ENCODE assay signal across 1 cellular context in genomic region chr11:93922830-93923229, GRCh38.
A peak's percentile ranks its signal among the peaks of the same experiment; 100 is the strongest.
TF ChIP-seq lines count a peak whose summit lies in the region.

No MANE protein-coding gene starts in this region.

TF ChIP-seq in HepG2, 621 proteins besides CTCF, POLR2A, EP300 and RAD21 (continued from another document and continues in another):
- TF ChIP-seq SAFB2 (CRISPR knock-in tag; IDR thresholded peaks at IDR 0.05; ENCODE audit: borderline replicate concordance, low read depth) (no peak), SP5 (CRISPR knock-in tag; IDR thresholded peaks at IDR 0.05; ENCODE audit: borderline replicate concordance, low read depth) (0 out of 2 replicates have a peak, but pooled peaks have one; percentile 36), ZNF496 (CRISPR knock-in tag; IDR thresholded peaks at IDR 0.05; ENCODE audit: insufficient replicate concordance) (no peak), HNRNPK (IDR thresholded peaks at IDR 0.05; ENCODE audit: low read depth, low read length, poor library complexity, severe bottlenecking) (no peak), RORA (CRISPR knock-in tag; IDR thresholded peaks at IDR 0.05) (no peak), RCOR2 (CRISPR knock-in tag; IDR thresholded peaks at IDR 0.05) (peak; percentile 40; the same call in 1 of the 2 replicates), GABPA (IDR thresholded peaks at IDR 0.05; ENCODE audit: low read depth, low read length) (no peak), GABPA (CRISPR knock-in tag; IDR thresholded peaks at IDR 0.05; ENCODE audit: low read depth) (peak; percentile 57), ZNF567 (CRISPR knock-in tag; IDR thresholded peaks at IDR 0.05; ENCODE audit: borderline replicate concordance) (no peak), MED8 (CRISPR knock-in tag; IDR thresholded peaks at IDR 0.05; ENCODE audit: insufficient replicate concordance) (no peak), ATF4 (CRISPR knock-in tag; IDR thresholded peaks at IDR 0.05) (no peak), ZMYM2 (CRISPR knock-in tag; IDR thresholded peaks at IDR 0.05) (no peak), SOX13 (IDR thresholded peaks at IDR 0.05) (0 out of 2 replicates have a peak, but pooled peaks have one; percentile 29), SOX13 (CRISPR knock-in tag; conservative IDR thresholded peaks at IDR 0.05 in 1 of 2, IDR thresholded peaks at IDR 0.05 in 1 of 2) (peak in 1 of 2 experiments; percentile 66; a peak in 2 of 4 replicates), MED1 (CRISPR knock-in tag; IDR thresholded peaks at IDR 0.05) (peak; percentile 69), NFKB2 (CRISPR knock-in tag; IDR thresholded peaks at IDR 0.05; ENCODE audit: borderline replicate concordance) (no peak), REXO4 (CRISPR knock-in tag; IDR thresholded peaks at IDR 0.05; ENCODE audit: borderline replicate concordance) (no peak), ZNF572 (CRISPR knock-in tag; IDR thresholded peaks at IDR 0.05) (no peak), KDM2A (CRISPR knock-in tag; IDR thresholded peaks at IDR 0.05; ENCODE audit: borderline replicate concordance, low read depth) (no peak), MLLT10 (CRISPR knock-in tag; IDR thresholded peaks at IDR 0.05) (no peak), ZNF451 (CRISPR knock-in tag; IDR thresholded peaks at IDR 0.05) (no peak), HHEX (CRISPR knock-in tag; IDR thresholded peaks at IDR 0.05) (no peak), ZNF382 (CRISPR knock-in tag; IDR thresholded peaks at IDR 0.05; ENCODE audit: borderline replicate concordance) (no peak), KMT2A (CRISPR knock-in tag; IDR thresholded peaks at IDR 0.05) (no peak), XRCC5 (optimal IDR thresholded peaks at IDR 0.05; ENCODE audit: low read length) (no peak), STAT6 (CRISPR knock-in tag; IDR thresholded peaks at IDR 0.05; ENCODE audit: borderline replicate concordance) (no peak), IRF2 (CRISPR knock-in tag; IDR thresholded peaks at IDR 0.05) (no peak), ZIK1 (CRISPR knock-in tag; IDR thresholded peaks at IDR 0.05; ENCODE audit: borderline replicate concordance, low read depth) (no peak), MAFG (CRISPR knock-in tag; IDR thresholded peaks at IDR 0.05) (no peak), ZNF644 (CRISPR knock-in tag; IDR thresholded peaks at IDR 0.05; ENCODE audit: low read depth) (peak; percentile 84), ZNF230 (CRISPR knock-in tag; IDR thresholded peaks at IDR 0.05) (no peak), TFDP1 (CRISPR knock-in tag; IDR thresholded peaks at IDR 0.05; ENCODE audit: borderline replicate concordance) (peak; percentile 67; the same call in 1 of the 2 replicates), ZMAT3 (CRISPR knock-in tag; conservative IDR thresholded peaks at IDR 0.05) (0 out of 2 replicates have a peak, but pooled peaks have one; percentile 28), ARNT (IDR thresholded peaks at IDR 0.05) (no peak), DNMT3B (CRISPR knock-in tag; conservative IDR thresholded peaks at IDR 0.05) (no peak), NFRKB (IDR thresholded peaks at IDR 0.05) (no peak), ZNF333 (CRISPR knock-in tag; IDR thresholded peaks at IDR 0.05; ENCODE audit: borderline replicate concordance) (no peak), DR1 (CRISPR knock-in tag; IDR thresholded peaks at IDR 0.05) (no peak), KLF13 (CRISPR knock-in tag; IDR thresholded peaks at IDR 0.05) (no peak)
- TF ChIP-seq, protein P1, sequence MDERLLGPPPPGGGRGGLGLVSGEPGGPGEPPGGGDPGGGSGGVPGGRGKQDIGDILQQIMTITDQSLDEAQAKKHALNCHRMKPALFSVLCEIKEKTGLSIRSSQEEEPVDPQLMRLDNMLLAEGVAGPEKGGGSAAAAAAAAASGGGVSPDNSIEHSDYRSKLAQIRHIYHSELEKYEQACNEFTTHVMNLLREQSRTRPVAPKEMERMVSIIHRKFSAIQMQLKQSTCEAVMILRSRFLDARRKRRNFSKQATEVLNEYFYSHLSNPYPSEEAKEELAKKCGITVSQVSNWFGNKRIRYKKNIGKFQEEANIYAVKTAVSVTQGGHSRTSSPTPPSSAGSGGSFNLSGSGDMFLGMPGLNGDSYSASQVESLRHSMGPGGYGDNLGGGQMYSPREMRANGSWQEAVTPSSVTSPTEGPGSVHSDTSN (CRISPR knock-in tag; IDR thresholded peaks at IDR 0.05), result no peak
- TF ChIP-seq, protein P2, sequence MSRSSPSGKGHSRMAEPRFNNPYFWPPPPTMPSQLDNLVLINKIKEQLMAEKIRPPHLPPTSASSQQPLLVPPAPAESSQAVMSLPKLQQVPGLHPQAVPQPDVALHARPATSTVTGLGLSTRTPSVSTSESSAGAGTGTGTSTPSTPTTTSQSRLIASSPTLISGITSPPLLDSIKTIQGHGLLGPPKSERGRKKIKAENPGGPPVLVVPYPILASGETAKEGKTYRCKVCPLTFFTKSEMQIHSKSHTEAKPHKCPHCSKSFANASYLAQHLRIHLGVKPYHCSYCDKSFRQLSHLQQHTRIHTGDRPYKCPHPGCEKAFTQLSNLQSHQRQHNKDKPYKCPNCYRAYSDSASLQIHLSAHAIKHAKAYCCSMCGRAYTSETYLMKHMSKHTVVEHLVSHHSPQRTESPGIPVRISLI (CRISPR knock-in tag; IDR thresholded peaks at IDR 0.05; ENCODE audit: borderline replicate concordance), result no peak
- TF ChIP-seq, protein P3, sequence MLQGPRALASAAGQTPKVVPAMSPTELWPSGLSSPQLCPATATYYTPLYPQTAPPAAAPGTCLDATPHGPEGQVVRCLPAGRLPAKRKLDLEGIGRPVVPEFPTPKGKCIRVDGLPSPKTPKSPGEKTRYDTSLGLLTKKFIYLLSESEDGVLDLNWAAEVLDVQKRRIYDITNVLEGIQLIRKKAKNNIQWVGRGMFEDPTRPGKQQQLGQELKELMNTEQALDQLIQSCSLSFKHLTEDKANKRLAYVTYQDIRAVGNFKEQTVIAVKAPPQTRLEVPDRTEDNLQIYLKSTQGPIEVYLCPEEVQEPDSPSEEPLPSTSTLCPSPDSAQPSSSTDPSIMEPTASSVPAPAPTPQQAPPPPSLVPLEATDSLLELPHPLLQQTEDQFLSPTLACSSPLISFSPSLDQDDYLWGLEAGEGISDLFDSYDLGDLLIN (CRISPR knock-in tag; IDR thresholded peaks at IDR 0.05; ENCODE audit: borderline replicate concordance), result no peak
- TF ChIP-seq, protein P4, sequence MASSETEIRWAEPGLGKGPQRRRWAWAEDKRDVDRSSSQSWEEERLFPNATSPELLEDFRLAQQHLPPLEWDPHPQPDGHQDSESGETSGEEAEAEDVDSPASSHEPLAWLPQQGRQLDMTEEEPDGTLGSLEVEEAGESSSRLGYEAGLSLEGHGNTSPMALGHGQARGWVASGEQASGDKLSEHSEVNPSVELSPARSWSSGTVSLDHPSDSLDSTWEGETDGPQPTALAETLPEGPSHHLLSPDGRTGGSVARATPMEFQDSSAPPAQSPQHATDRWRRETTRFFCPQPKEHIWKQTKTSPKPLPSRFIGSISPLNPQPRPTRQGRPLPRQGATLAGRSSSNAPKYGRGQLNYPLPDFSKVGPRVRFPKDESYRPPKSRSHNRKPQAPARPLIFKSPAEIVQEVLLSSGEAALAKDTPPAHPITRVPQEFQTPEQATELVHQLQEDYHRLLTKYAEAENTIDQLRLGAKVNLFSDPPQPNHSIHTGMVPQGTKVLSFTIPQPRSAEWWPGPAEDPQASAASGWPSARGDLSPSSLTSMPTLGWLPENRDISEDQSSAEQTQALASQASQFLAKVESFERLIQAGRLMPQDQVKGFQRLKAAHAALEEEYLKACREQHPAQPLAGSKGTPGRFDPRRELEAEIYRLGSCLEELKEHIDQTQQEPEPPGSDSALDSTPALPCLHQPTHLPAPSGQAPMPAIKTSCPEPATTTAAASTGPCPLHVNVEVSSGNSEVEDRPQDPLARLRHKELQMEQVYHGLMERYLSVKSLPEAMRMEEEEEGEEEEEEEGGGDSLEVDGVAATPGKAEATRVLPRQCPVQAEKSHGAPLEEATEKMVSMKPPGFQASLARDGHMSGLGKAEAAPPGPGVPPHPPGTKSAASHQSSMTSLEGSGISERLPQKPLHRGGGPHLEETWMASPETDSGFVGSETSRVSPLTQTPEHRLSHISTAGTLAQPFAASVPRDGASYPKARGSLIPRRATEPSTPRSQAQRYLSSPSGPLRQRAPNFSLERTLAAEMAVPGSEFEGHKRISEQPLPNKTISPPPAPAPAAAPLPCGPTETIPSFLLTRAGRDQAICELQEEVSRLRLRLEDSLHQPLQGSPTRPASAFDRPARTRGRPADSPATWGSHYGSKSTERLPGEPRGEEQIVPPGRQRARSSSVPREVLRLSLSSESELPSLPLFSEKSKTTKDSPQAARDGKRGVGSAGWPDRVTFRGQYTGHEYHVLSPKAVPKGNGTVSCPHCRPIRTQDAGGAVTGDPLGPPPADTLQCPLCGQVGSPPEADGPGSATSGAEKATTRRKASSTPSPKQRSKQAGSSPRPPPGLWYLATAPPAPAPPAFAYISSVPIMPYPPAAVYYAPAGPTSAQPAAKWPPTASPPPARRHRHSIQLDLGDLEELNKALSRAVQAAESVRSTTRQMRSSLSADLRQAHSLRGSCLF (CRISPR knock-in tag; IDR thresholded peaks at IDR 0.05; ENCODE audit: borderline replicate concordance), result no peak
- TF ChIP-seq, protein P5, sequence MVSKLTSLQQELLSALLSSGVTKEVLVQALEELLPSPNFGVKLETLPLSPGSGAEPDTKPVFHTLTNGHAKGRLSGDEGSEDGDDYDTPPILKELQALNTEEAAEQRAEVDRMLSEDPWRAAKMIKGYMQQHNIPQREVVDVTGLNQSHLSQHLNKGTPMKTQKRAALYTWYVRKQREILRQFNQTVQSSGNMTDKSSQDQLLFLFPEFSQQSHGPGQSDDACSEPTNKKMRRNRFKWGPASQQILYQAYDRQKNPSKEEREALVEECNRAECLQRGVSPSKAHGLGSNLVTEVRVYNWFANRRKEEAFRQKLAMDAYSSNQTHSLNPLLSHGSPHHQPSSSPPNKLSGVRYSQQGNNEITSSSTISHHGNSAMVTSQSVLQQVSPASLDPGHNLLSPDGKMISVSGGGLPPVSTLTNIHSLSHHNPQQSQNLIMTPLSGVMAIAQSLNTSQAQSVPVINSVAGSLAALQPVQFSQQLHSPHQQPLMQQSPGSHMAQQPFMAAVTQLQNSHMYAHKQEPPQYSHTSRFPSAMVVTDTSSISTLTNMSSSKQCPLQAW (CRISPR knock-in tag; IDR thresholded peaks at IDR 0.05), result peak; percentile 50; the same call in 1 of the 2 replicates
- TF ChIP-seq, protein P6, sequence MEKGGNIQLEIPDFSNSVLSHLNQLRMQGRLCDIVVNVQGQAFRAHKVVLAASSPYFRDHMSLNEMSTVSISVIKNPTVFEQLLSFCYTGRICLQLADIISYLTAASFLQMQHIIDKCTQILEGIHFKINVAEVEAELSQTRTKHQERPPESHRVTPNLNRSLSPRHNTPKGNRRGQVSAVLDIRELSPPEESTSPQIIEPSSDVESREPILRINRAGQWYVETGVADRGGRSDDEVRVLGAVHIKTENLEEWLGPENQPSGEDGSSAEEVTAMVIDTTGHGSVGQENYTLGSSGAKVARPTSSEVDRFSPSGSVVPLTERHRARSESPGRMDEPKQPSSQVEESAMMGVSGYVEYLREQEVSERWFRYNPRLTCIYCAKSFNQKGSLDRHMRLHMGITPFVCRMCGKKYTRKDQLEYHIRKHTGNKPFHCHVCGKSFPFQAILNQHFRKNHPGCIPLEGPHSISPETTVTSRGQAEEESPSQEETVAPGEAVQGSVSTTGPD (CRISPR knock-in tag; IDR thresholded peaks at IDR 0.05), result no peak
- TF ChIP-seq, protein P7, sequence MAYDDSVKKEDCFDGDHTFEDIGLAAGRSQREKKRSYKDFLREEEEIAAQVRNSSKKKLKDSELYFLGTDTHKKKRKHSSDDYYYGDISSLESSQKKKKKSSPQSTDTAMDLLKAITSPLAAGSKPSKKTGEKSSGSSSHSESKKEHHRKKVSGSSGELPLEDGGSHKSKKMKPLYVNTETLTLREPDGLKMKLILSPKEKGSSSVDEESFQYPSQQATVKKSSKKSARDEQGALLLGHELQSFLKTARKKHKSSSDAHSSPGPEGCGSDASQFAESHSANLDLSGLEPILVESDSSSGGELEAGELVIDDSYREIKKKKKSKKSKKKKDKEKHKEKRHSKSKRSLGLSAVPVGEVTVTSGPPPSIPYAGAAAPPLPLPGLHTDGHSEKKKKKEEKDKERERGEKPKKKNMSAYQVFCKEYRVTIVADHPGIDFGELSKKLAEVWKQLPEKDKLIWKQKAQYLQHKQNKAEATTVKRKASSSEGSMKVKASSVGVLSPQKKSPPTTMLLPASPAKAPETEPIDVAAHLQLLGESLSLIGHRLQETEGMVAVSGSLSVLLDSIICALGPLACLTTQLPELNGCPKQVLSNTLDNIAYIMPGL (CRISPR knock-in tag; IDR thresholded peaks at IDR 0.05; ENCODE audit: borderline replicate concordance in 1 of 2, low read depth in 1 of 2), result 0 out of 4 replicates have a peak, but pooled peaks of 1 of the 2 experiments have one; percentile 42
